ENCODE assay signal across 9 cellular contexts in the genomic region with DNA sequence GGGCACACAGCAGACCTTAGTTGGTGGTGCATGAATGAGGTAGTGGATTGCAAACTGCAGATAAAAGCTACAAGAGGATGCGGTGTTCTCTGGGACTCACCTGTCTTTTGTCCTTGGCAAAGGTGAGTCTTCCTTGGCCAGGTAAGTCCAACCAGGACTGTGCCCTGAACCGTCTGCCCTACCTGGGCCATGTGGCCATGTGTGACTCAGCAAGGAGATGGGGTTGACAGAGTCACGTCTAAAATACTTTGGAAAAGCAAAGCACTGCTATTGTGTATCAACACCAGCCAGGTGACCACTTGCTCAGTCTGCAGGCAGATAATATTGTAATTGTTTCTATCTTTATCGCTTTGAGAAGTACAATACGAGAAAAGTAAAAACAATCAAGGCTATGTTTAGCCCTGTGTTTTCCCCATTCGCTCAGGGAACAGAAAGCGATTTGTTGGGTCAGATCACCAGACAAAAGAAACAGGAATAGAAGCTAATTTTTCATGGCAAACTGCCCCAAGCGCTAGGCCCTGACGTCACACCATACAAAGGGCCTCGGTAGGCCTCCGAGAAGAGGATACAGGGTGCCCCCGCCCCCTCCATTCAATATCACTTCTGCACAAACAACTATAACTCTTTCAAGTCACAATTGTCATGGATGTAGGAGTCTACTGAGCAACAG. TPM values are rescaled to one million over a fixed set of nuclear protein-coding genes. Genes with fewer than 3 reads are reported as not detected.
DNase-seq lines count a peak whose midpoint lies in the region; ATAC-seq and TF ChIP-seq lines count a peak whose summit lies in the region.
"Had no signal": no experiment of that assay in that cellular context is flagged by ENCODE, and none has a peak within 500 bp of the region (broad histone marks: within the 10 kb centered on the region; RNA-seq: fewer than 3 reads in every experiment).

No MANE protein-coding gene starts in this region.

- H3K27ac ChIP-seq in dorsolateral prefrontal cortex (peak overlapping the region; percentile 71 to 100 (median 98)), tibial artery (no peak overlapping the region)

- DNase-seq in NCI-H146 (lab: John Stamatoyannopoulos, UW) (peak; percentile 24), NCI-H146 treated with DMSO at 0.1 percent for 48 hours (lab: John Stamatoyannopoulos, UW; ENCODE audit: unreplicated experiment) (no peak), dorsolateral prefrontal cortex (peak in 9 of 10 donors; percentile 71 to 91 (median 83)), mucosa of gallbladder (ENCODE audit: low spot score) (peak; percentile 64), tibial artery (peak; percentile 59 to 78), DMS114 treated with DMSO at 0.1 percent for 48 hours (lab: John Stamatoyannopoulos, UW; ENCODE audit: unreplicated experiment) (no peak), KG1 (lab: John Stamatoyannopoulos, UW) (no peak)

- peaks cover 4 to 11% (median 11%) of the 10 kb centered on the region in 3 donors for H3K36me3 ChIP-seq in tibial artery

- ATAC-seq in HG03521 (IDR thresholded peaks at IDR 0.05; ENCODE audit: unreplicated experiment): no peak
- ATAC-seq: mucosa of descending colon had no signal

- H3K4me3 ChIP-seq in dorsolateral prefrontal cortex (peak overlapping the region in 2 of 59 donors; percentile 3 to 34), tibial artery (no peak overlapping the region)
- H3K4me3 ChIP-seq: mucosa of descending colon had no signal

- H3K9me3 ChIP-seq in tibial artery: no peaks in the 10 kb centered on the region
- H3K9me3 ChIP-seq: mucosa of descending colon had no signal

- peaks cover 0 to 19% (median 4%) of the 10 kb centered on the region in 4 donors for H3K4me1 ChIP-seq in tibial artery

- TF ChIP-seq CTCF in dorsolateral prefrontal cortex (IDR thresholded peaks at IDR 0.05 in 54 of 56, conservative IDR thresholded peaks at IDR 0.05 in 2 of 56; ENCODE audit: low read depth in 1 of 56, partially characterized antibody in 56 of 56) (peak in 10 of 56 donors; percentile 6 to 44 (median 12)), tibial artery (IDR thresholded peaks at IDR 0.05) (no peak)

- intact Hi-C loops in dorsolateral prefrontal cortex (cut with DNase I) (loop anchor here (1.0 to 5.0 kb wide), 3 partner anchors 35 to 55 kb away; a partner anchor contains a TSS), tibial artery (cut with DNase I; ENCODE audit: low total_unique reads) (no loop called here)

- H3K27me3 ChIP-seq in dorsolateral prefrontal cortex (no peaks in the 10 kb centered on the region), tibial artery (no peaks in the 10 kb centered on the region)

RNA-seq across cellular contexts. Expression of a gene that starts 57.3 kb away (rescaled TPM):
- total RNA-seq in dorsolateral prefrontal cortex: 100 to 1,000 TPM in 2 of 120 experiments, 10 to 100 TPM in 118; 30.6 to 142 (median 58.2) TPM
- total RNA-seq in mucosa of gallbladder: 27.1 TPM

Comparison
In these comparisons a context has a peak if more than half of its experiments do, and no peak if none do; other contexts are left out.
1. DNase-seq: peak in NCI-H146 (single experiment), dorsolateral prefrontal cortex (9 of 10), mucosa of gallbladder (single experiment) and tibial artery (2 of 2); none in NCI-H146 treated with DMSO at 0.1 percent for 48 hours (single experiment), DMS114 treated with DMSO at 0.1 percent for 48 hours (single experiment) and KG1 (single experiment).
2. H3K27ac ChIP-seq: peak in dorsolateral prefrontal cortex (59 of 59); none in tibial artery (0 of 2).